Comparison of ENCODE assay signal across 1 cellular context in the genomic region with DNA sequence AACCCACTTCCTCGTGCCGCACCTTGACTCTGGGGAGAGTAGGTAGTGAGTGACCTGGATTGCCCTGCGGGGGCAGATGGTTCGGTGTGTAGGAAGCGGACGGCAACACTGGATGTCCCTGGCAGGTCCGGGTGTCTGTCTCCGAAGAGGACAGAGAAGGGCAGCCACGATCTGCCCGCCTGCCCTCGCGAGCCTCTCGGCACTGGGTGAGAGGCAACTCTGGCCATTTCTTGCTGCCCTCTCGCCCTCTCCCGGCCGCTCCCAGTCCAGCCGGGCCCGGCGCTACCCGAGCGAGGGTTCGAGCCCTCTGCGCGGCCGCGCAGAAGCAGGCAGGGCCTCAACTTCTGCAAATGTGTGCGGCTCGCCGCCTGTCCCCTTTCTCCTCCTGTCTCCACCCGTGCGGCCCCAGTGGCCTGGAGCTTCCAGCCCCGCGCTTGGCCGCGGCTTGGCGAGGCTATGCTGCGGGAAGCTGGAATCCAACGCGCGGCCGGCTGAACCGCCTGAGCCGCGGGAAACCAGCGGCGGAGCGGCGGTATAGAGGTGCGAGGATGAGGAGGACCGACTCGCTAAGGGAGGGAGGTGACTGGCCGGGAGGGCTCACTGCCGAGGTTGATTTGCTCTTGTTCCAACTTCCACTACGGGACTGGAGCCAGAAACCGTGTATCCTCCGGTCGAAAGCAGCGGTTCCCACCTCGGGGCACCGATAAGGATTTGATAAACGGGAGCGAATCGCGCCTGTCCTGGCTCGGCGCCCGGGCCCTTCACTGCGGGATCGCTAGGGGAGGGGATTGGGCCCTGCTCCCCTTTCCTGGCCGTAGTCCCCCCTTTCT.
A peak's percentile ranks its signal among the peaks of the same experiment; 100 is the strongest.
TF ChIP-seq lines count a peak whose summit lies in the region.

No MANE protein-coding gene starts in this region.

TF ChIP-seq in HepG2, 621 proteins besides CTCF, POLR2A, EP300 and RAD21 (continues in another document):
- TF ChIP-seq, protein P1, sequence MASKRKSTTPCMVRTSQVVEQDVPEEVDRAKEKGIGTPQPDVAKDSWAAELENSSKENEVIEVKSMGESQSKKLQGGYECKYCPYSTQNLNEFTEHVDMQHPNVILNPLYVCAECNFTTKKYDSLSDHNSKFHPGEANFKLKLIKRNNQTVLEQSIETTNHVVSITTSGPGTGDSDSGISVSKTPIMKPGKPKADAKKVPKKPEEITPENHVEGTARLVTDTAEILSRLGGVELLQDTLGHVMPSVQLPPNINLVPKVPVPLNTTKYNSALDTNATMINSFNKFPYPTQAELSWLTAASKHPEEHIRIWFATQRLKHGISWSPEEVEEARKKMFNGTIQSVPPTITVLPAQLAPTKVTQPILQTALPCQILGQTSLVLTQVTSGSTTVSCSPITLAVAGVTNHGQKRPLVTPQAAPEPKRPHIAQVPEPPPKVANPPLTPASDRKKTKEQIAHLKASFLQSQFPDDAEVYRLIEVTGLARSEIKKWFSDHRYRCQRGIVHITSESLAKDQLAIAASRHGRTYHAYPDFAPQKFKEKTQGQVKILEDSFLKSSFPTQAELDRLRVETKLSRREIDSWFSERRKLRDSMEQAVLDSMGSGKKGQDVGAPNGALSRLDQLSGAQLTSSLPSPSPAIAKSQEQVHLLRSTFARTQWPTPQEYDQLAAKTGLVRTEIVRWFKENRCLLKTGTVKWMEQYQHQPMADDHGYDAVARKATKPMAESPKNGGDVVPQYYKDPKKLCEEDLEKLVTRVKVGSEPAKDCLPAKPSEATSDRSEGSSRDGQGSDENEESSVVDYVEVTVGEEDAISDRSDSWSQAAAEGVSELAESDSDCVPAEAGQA (IDR thresholded peaks at IDR 0.05; ENCODE audit: low read depth), result 0 out of 2 replicates have a peak, but pooled peaks have one; percentile 24
- TF ChIP-seq, protein P1 (CRISPR knock-in tag; IDR thresholded peaks at IDR 0.05; ENCODE audit: borderline replicate concordance), result peak; percentile 44; the same call in 1 of the 2 replicates
- TF ChIP-seq, protein P2, sequence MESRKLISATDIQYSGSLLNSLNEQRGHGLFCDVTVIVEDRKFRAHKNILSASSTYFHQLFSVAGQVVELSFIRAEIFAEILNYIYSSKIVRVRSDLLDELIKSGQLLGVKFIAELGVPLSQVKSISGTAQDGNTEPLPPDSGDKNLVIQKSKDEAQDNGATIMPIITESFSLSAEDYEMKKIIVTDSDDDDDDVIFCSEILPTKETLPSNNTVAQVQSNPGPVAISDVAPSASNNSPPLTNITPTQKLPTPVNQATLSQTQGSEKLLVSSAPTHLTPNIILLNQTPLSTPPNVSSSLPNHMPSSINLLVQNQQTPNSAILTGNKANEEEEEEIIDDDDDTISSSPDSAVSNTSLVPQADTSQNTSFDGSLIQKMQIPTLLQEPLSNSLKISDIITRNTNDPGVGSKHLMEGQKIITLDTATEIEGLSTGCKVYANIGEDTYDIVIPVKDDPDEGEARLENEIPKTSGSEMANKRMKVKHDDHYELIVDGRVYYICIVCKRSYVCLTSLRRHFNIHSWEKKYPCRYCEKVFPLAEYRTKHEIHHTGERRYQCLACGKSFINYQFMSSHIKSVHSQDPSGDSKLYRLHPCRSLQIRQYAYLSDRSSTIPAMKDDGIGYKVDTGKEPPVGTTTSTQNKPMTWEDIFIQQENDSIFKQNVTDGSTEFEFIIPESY (CRISPR knock-in tag; IDR thresholded peaks at IDR 0.05), result no peak
- TF ChIP-seq SMAD3 (CRISPR knock-in tag; IDR thresholded peaks at IDR 0.05) (no peak; the same call in 1 of the 2 replicates), DMAP1 (CRISPR knock-in tag; IDR thresholded peaks at IDR 0.05) (0 out of 2 replicates have a peak, but pooled peaks have one; percentile 13), REPIN1 (CRISPR knock-in tag; IDR thresholded peaks at IDR 0.05; ENCODE audit: borderline replicate concordance, low read depth) (peak; percentile 66; the same call in 1 of the 2 replicates), SMC3 (IDR thresholded peaks at IDR 0.05; ENCODE audit: low read length) (no peak), BCL6 (CRISPR knock-in tag; IDR thresholded peaks at IDR 0.05) (peak; percentile 40; the same call in 1 of the 2 replicates), BRCA1 (CRISPR knock-in tag; IDR thresholded peaks at IDR 0.05) (peak; percentile 63; the same call in 1 of the 2 replicates), ARNT2 (CRISPR knock-in tag; IDR thresholded peaks at IDR 0.05; ENCODE audit: low read depth) (peak; percentile 60; the same call in 1 of the 2 replicates), HDAC1 (CRISPR knock-in tag; IDR thresholded peaks at IDR 0.05) (peak; percentile 62), FOXO1 (CRISPR knock-in tag; IDR thresholded peaks at IDR 0.05) (peak; percentile 21; the same call in 1 of the 2 replicates), ZNF883 (CRISPR knock-in tag; IDR thresholded peaks at IDR 0.05; ENCODE audit: not compliant biosample characterization) (peak; percentile 94), FOSL1 (CRISPR knock-in tag; IDR thresholded peaks at IDR 0.05; ENCODE audit: borderline replicate concordance) (peak; percentile 44; the same call in 1 of the 2 replicates), SP1 (IDR thresholded peaks at IDR 0.05) (no peak), SP1 (CRISPR knock-in tag; IDR thresholded peaks at IDR 0.05) (no peak), PAX8 (CRISPR knock-in tag; IDR thresholded peaks at IDR 0.05; ENCODE audit: borderline replicate concordance) (0 out of 2 replicates have a peak, but pooled peaks have one; percentile 14), ZSCAN31 (CRISPR knock-in tag; IDR thresholded peaks at IDR 0.05; ENCODE audit: low read depth) (no peak), ZMYM3 (CRISPR knock-in tag; IDR thresholded peaks at IDR 0.05) (peak; percentile 62; the same call in 1 of the 2 replicates), NFE2L2 (IDR thresholded peaks at IDR 0.05; ENCODE audit: low read length) (no peak), ZNF678 (CRISPR knock-in tag; IDR thresholded peaks at IDR 0.05) (peak; percentile 26)
- TF ChIP-seq, protein P3, sequence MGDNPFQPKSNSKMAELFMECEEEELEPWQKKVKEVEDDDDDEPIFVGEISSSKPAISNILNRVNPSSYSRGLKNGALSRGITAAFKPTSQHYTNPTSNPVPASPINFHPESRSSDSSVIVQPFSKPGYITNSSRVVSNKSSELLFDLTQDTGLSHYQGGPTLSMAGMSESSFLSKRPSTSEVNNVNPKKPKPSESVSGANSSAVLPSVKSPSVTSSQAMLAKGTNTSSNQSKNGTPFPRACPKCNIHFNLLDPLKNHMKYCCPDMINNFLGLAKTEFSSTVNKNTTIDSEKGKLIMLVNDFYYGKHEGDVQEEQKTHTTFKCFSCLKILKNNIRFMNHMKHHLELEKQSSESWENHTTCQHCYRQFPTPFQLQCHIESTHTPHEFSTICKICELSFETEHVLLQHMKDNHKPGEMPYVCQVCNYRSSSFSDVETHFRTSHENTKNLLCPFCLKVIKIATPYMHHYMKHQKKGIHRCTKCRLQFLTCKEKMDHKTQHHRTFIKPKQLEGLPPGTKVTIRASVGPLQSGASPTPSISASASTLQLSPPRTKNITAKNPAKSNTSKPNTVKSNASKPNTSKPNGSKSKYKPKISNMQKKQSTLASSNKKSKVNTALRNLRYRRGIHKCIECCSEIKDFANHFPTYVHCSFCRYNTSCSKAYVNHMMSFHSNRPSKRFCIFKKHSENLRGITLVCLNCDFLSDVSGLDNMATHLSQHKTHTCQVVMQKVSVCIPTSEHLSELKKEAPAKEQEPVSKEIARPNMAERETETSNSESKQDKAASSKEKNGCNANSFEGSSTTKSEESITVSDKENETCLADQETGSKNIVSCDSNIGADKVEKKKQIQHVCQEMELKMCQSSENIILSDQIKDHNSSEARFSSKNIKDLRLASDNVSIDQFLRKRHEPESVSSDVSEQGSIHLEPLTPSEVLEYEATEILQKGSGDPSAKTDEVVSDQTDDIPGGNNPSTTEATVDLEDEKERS (CRISPR knock-in tag; IDR thresholded peaks at IDR 0.05), result 0 out of 2 replicates have a peak, but pooled peaks have one; percentile 15
- TF ChIP-seq, protein P4, sequence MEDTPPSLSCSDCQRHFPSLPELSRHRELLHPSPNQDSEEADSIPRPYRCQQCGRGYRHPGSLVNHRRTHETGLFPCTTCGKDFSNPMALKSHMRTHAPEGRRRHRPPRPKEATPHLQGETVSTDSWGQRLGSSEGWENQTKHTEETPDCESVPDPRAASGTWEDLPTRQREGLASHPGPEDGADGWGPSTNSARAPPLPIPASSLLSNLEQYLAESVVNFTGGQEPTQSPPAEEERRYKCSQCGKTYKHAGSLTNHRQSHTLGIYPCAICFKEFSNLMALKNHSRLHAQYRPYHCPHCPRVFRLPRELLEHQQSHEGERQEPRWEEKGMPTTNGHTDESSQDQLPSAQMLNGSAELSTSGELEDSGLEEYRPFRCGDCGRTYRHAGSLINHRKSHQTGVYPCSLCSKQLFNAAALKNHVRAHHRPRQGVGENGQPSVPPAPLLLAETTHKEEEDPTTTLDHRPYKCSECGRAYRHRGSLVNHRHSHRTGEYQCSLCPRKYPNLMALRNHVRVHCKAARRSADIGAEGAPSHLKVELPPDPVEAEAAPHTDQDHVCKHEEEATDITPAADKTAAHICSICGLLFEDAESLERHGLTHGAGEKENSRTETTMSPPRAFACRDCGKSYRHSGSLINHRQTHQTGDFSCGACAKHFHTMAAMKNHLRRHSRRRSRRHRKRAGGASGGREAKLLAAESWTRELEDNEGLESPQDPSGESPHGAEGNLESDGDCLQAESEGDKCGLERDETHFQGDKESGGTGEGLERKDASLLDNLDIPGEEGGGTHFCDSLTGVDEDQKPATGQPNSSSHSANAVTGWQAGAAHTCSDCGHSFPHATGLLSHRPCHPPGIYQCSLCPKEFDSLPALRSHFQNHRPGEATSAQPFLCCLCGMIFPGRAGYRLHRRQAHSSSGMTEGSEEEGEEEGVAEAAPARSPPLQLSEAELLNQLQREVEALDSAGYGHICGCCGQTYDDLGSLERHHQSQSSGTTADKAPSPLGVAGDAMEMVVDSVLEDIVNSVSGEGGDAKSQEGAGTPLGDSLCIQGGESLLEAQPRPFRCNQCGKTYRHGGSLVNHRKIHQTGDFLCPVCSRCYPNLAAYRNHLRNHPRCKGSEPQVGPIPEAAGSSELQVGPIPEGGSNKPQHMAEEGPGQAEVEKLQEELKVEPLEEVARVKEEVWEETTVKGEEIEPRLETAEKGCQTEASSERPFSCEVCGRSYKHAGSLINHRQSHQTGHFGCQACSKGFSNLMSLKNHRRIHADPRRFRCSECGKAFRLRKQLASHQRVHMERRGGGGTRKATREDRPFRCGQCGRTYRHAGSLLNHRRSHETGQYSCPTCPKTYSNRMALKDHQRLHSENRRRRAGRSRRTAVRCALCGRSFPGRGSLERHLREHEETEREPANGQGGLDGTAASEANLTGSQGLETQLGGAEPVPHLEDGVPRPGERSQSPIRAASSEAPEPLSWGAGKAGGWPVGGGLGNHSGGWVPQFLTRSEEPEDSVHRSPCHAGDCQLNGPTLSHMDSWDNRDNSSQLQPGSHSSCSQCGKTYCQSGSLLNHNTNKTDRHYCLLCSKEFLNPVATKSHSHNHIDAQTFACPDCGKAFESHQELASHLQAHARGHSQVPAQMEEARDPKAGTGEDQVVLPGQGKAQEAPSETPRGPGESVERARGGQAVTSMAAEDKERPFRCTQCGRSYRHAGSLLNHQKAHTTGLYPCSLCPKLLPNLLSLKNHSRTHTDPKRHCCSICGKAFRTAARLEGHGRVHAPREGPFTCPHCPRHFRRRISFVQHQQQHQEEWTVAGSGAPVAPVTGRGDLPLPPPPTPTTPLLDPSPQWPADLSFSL (CRISPR knock-in tag; IDR thresholded peaks at IDR 0.05), result peak; percentile 64; the same call in 1 of the 2 replicates
- TF ChIP-seq, protein P5, sequence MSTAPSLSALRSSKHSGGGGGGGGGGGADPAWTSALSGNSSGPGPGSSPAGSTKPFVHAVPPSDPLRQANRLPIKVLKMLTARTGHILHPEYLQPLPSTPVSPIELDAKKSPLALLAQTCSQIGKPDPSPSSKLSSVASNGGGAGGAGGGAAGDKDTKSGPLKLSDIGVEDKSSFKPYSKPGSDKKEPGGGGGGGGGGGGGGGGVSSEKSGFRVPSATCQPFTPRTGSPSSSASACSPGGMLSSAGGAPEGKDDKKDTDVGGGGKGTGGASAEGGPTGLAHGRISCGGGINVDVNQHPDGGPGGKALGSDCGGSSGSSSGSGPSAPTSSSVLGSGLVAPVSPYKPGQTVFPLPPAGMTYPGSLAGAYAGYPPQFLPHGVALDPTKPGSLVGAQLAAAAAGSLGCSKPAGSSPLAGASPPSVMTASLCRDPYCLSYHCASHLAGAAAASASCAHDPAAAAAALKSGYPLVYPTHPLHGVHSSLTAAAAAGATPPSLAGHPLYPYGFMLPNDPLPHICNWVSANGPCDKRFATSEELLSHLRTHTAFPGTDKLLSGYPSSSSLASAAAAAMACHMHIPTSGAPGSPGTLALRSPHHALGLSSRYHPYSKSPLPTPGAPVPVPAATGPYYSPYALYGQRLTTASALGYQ (CRISPR knock-in tag; IDR thresholded peaks at IDR 0.05), result peak; percentile 23; the same call in 1 of the 2 replicates
- TF ChIP-seq, protein P6, sequence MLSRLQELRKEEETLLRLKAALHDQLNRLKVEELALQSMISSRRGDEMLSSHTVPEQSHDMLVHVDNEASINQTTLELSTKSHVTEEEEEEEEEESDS (CRISPR knock-in tag; IDR thresholded peaks at IDR 0.05; ENCODE audit: borderline replicate concordance), result 0 out of 2 replicates have a peak, but pooled peaks have one; percentile 39
- TF ChIP-seq, protein P7, sequence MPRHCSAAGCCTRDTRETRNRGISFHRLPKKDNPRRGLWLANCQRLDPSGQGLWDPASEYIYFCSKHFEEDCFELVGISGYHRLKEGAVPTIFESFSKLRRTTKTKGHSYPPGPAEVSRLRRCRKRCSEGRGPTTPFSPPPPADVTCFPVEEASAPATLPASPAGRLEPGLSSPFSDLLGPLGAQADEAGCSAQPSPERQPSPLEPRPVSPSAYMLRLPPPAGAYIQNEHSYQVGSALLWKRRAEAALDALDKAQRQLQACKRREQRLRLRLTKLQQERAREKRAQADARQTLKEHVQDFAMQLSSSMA (CRISPR knock-in tag; IDR thresholded peaks at IDR 0.05), result peak; percentile 76; the same call in 1 of the 2 replicates
